Comparison of ENCODE assay signal across 8 cellular contexts in genomic region chr1:157163273-157164127, GRCh38. TPM values are rescaled to one million over a fixed set of nuclear protein-coding genes. Genes with fewer than 3 reads are reported as not detected.
A peak's percentile ranks its signal among the peaks of the same experiment; 100 is the strongest.
DNase-seq lines count a peak whose midpoint lies in the region; ATAC-seq and TF ChIP-seq lines count a peak whose summit lies in the region.

No MANE protein-coding gene starts in this region.

- H3K27me3 ChIP-seq in DND-41 (ENCODE audit: insufficient read depth, low read length, poor library complexity) (peaks cover 25% of the 10 kb centered on the region), gastroesophageal sphincter (peaks cover 24% of the 10 kb centered on the region), ovary (no peaks in the 10 kb centered on the region), tibial artery (peaks cover 0 to 12% of the 10 kb centered on the region in 2 donors)

- peak overlapping the region; percentile 13 for H3K4me3 Mint-ChIP-seq in activated T-helper 17 cell treated with anti-CD3 and anti-CD28 coated beads, Interleukin-2, amount 50 U/mL, for 72 hours

- no peak overlapping the region for H3K27ac Mint-ChIP-seq in activated T-helper 17 cell treated with anti-CD3 and anti-CD28 coated beads, Interleukin-2, amount 50 U/mL, for 72 hours

- TF ChIP-seq EP300 in gastroesophageal sphincter (IDR thresholded peaks at IDR 0.05) (no peak), ovary (IDR thresholded peaks at IDR 0.05) (no peak)

- no peak overlapping the region for H2AFZ ChIP-seq in DND-41 (ENCODE audit: low read depth, low read length)

- no peaks in the 10 kb centered on the region for H3K79me2 ChIP-seq in DND-41 (ENCODE audit: insufficient read depth, low read length)

- H3K9me3 ChIP-seq in DND-41 (ENCODE audit: insufficient read depth, low read length, severe bottlenecking) (no peaks in the 10 kb centered on the region), gastroesophageal sphincter (no peaks in the 10 kb centered on the region), ovary (no peaks in the 10 kb centered on the region), tibial artery (no peaks in the 10 kb centered on the region)

- peaks cover 5% of the 10 kb centered on the region for H3K27me3 Mint-ChIP-seq in activated T-helper 17 cell treated with anti-CD3 and anti-CD28 coated beads, Interleukin-2, amount 50 U/mL, for 72 hours

- H3K9ac ChIP-seq in DND-41 (ENCODE audit: low read depth, low read length) = no peak overlapping the region

- TF ChIP-seq POLR2A in gastroesophageal sphincter (IDR thresholded peaks at IDR 0.05) (no peak), ovary (IDR thresholded peaks at IDR 0.05) (no peak)

- H3K4me1 ChIP-seq in DND-41 (ENCODE audit: insufficient read depth, low read length) (no peaks in the 10 kb centered on the region), gastroesophageal sphincter (no peaks in the 10 kb centered on the region), ovary (ENCODE audit: insufficient read depth) (no peaks in the 10 kb centered on the region), tibial artery (no peaks in the 10 kb centered on the region)

- ATAC-seq in DND-41 (ENCODE audit: insufficient read depth, low read depth) (peak; percentile 79), gastroesophageal sphincter (peak; percentile 39), HG02571 (IDR thresholded peaks at IDR 0.05; ENCODE audit: unreplicated experiment) (no peak)
- peak; percentile 62 for ATAC-seq in activated T-helper 17 cell treated with anti-CD3 and anti-CD28 coated beads, Interleukin-2, amount 50 U/mL, for 72 hours (replicated peaks)

- H3K4me2 ChIP-seq in DND-41 (ENCODE audit: insufficient read depth, low read length) = no peak overlapping the region

- H3K36me3 ChIP-seq in DND-41 (ENCODE audit: insufficient read depth, low read length) = no peaks in the 10 kb centered on the region
- no peaks in the 10 kb centered on the region for H3K36me3 ChIP-seq in gastroesophageal sphincter
- H3K36me3 ChIP-seq in ovary = no peaks in the 10 kb centered on the region
- no peaks in the 10 kb centered on the region for H3K36me3 ChIP-seq in tibial artery

- no peak overlapping the region for H3K4me3 ChIP-seq in DND-41 (ENCODE audit: low read depth in 1 of 2, low read length in 2 of 2)
- no peak overlapping the region for H3K4me3 ChIP-seq in Jurkat, Clone E6-1 (ENCODE audit: low read length)
- H3K4me3 ChIP-seq in gastroesophageal sphincter = no peak overlapping the region
- H3K4me3 ChIP-seq in ovary = no peak overlapping the region
- H3K4me3 ChIP-seq in tibial artery = no peak overlapping the region

- no peak overlapping the region for H3K27ac ChIP-seq in DND-41 (ENCODE audit: low read length)
- H3K27ac ChIP-seq in gastroesophageal sphincter = no peak overlapping the region
- H3K27ac ChIP-seq in ovary = no peak overlapping the region
- no peak overlapping the region for H3K27ac ChIP-seq in tibial artery

- WGBS in gastroesophageal sphincter (ENCODE audit: low coverage in 1 of 2), 2 donors = 6 to 17% methylated on average over 6 to 7 of the region's 21 CpGs
- WGBS in ovary, 3 donors = 9 to 18% (median 13%) methylated on average over 21 of the region's 21 CpGs

- intact Hi-C loops in ovary (cut with DNase I) = loop anchor here in 2 of 4 donors (10.0 kb wide), 2 partner anchors 331 to 961 kb away; a partner anchor contains a TSS
- intact Hi-C loops in tibial artery (cut with DNase I; ENCODE audit: low total_unique reads) = no loop called here

- DNase-seq in DND-41 (peak; percentile 76), RPMI8226 (peak; percentile 87), ovary (peak; percentile 36 to 76 (median 65)), tibial artery (peak; percentile 43 to 75)
- DNase-seq in Jurkat, Clone E6-1 (ENCODE audit: low read depth, low spot score) = peak; percentile 33

- no peaks in the 10 kb centered on the region for H3K36me3 Mint-ChIP-seq in activated T-helper 17 cell treated with anti-CD3 and anti-CD28 coated beads, Interleukin-2, amount 50 U/mL, for 72 hours (ENCODE audit: low read depth)

- TF ChIP-seq CTCF in DND-41 (IDR thresholded peaks at IDR 0.05; ENCODE audit: borderline replicate concordance, extremely low read depth, low read length, poor library complexity, severe bottlenecking) = peak; percentile 94
- TF ChIP-seq CTCF in gastroesophageal sphincter (IDR thresholded peaks at IDR 0.05) = peak; percentile 55 to 92 (median 80)
- TF ChIP-seq CTCF in ovary (IDR thresholded peaks at IDR 0.05) = peak; percentile 19 to 85 (median 54)
- TF ChIP-seq CTCF in tibial artery (IDR thresholded peaks at IDR 0.05) = peak; percentile 51 to 90

- no peaks in the 10 kb centered on the region for H3K9me3 Mint-ChIP-seq in activated T-helper 17 cell treated with anti-CD3 and anti-CD28 coated beads, Interleukin-2, amount 50 U/mL, for 72 hours

- 0 out of 2 replicates have a peak, but pooled peaks cover 3% of the 10 kb centered on the region for H4K20me1 ChIP-seq in DND-41 (ENCODE audit: insufficient read depth, low read length)

- peaks cover 6% of the 10 kb centered on the region for H3K4me1 Mint-ChIP-seq in activated T-helper 17 cell treated with anti-CD3 and anti-CD28 coated beads, Interleukin-2, amount 50 U/mL, for 72 hours

RNA-seq across cellular contexts. Expression of gene ETV3, which starts 25.3 kb away (rescaled TPM):
- 8.1 TPM for polyA plus RNA-seq in Jurkat, Clone E6-1 (2012; ENCODE audit: insufficient read depth, insufficient read length)
- total RNA-seq in activated T-helper 17 cell treated with anti-CD3 and anti-CD28 coated beads, Interleukin-2, amount 50 U/mL, for 72 hours = 10 to 100 TPM; 18.4 to 39.4 TPM
- total RNA-seq in gastroesophageal sphincter (10 to 100 TPM; 17.7 to 27.3 (median 20.5) TPM), ovary (10 to 100 TPM; 12.8 to 36.4 (median 23.8) TPM)
- polyA plus RNA-seq in ovary = 10 to 100 TPM in 1 of 2 donors, 1 to 10 TPM in 1; 8.0 to 12.5 TPM

Comparison
In these comparisons a context has a peak if more than half of its experiments do, and no peak if none do; other contexts are left out.
1. DNase-seq: peak in every context shown above with its lines; median percentile 87 in RPMI8226; 76 in DND-41; 65 in ovary; 59 in tibial artery; 33 in Jurkat, Clone E6-1.